ENCODE assay signal across 9 cellular contexts in genomic region chr1:209937996-209938959, GRCh38. TPM values are rescaled to one million over a fixed set of nuclear protein-coding genes. Genes with fewer than 3 reads are reported as not detected.
DNase-seq lines count a peak whose midpoint lies in the region; ATAC-seq and TF ChIP-seq lines count a peak whose summit lies in the region.
"Had no signal": no experiment of that assay in that cellular context is flagged by ENCODE, and none has a peak within 500 bp of the region (broad histone marks: within the 10 kb centered on the region; RNA-seq: fewer than 3 reads in every experiment).

SYT14 (plus strand) TSS chr1:209938217; CDS start chr1:209938265, 48 bp downstream.

- H3K27ac ChIP-seq in CD4-positive, alpha-beta memory T cell (ENCODE audit: low read depth, low read length), result no peak within 1 kb of the TSS
- H3K27ac ChIP-seq in PC-3 (ENCODE audit: low read length) (no peak within 1 kb of the TSS), ectodermal cell (ENCODE audit: insufficient read depth, low read depth, low read length, poor library complexity, severe bottlenecking) (peak within 1 kb of the TSS; percentile 13)
- H3K27ac ChIP-seq: heart left ventricle had no signal

- H3K9me2 ChIP-seq in PC-3 (replicated peaks; ENCODE audit: low read length), result no peaks in the 10 kb centered on the region

- H3K9ac ChIP-seq in PC-3 (ENCODE audit: low read length), result peak within 1 kb of the TSS; percentile 43

- peak within 1 kb of the TSS; percentile 60 for H2AFZ ChIP-seq in PC-3 (ENCODE audit: low read length)

- H4K20me1 ChIP-seq in PC-3 (ENCODE audit: low read length), result no peaks in the 10 kb centered on the region

- CTCF ChIA-PET in CD4-positive, alpha-beta memory T cell (lab: Charles Lee; ENCODE audit: partially characterized antibody), result no interaction called here
- CTCF ChIA-PET in PC-3 (lab: Charles Lee), result interaction anchor here (0.6 kb wide), 2 partner anchors 38 to 46 kb away, joined by 4 to 7 read pairs; no protein-coding TSS in a partner anchor

- peaks cover 43 to 50% of the 10 kb centered on the region in 2 donors for H3K27me3 Mint-ChIP-seq in CD4-positive, alpha-beta memory T cell
- no peaks in the 10 kb centered on the region; the same call in 1 of the 2 replicates for H3K27me3 Mint-ChIP-seq in HFFc6 (ENCODE audit: insufficient read depth)
- peaks cover 75% of the 10 kb centered on the region for H3K27me3 Mint-ChIP-seq in neural crest cell (ENCODE audit: low read depth)

- intact Hi-C loops in CD4-positive, alpha-beta memory T cell (cut with micrococcal nuclease), result no loop called here
- intact Hi-C loops in PC-3 (cut with micrococcal nuclease), result loop anchor here (2.0 to 5.0 kb wide), 3 partner anchors 49 to 195 kb away; no protein-coding TSS in a partner anchor

- H3K27me3 ChIP-seq in CD4-positive, alpha-beta memory T cell (ENCODE audit: insufficient read depth, low read length), result peaks cover 10% of the 10 kb centered on the region
- H3K27me3 ChIP-seq in PC-3 (ENCODE audit: low read length), result peaks cover 40% of the 10 kb centered on the region
- peaks cover 14% of the 10 kb centered on the region for H3K27me3 ChIP-seq in ectodermal cell (ENCODE audit: control insufficient read depth, insufficient read depth, low read length, poor library complexity, severe bottlenecking)

- H3K4me1 ChIP-seq in CD4-positive, alpha-beta memory T cell (ENCODE audit: insufficient read depth, low read length), result peaks cover 4% of the 10 kb centered on the region
- H3K4me1 ChIP-seq in PC-3 (ENCODE audit: insufficient read depth, low read length) (0 out of 2 replicates have a peak, but pooled peaks cover 9% of the 10 kb centered on the region), ectodermal cell (ENCODE audit: control insufficient read depth, insufficient read depth, low read length) (peaks cover 6% of the 10 kb centered on the region)

- no TSS peak for BruUV-seq in PC-3 (replicated peaks; lab: Mats Ljungman, UMichigan)

- peak; percentile 69 for TF ChIP-seq CTCF in HFFc6 (IDR thresholded peaks at IDR 0.05)
- TF ChIP-seq CTCF in PC-3 (conservative IDR thresholded peaks at IDR 0.05; ENCODE audit: low read depth, low read length), result peak; percentile 29; the same call in 1 of the 2 replicates
- TF ChIP-seq CTCF in neural crest cell (conservative IDR thresholded peaks at IDR 0.05), result peak; percentile 21
- no peak for TF ChIP-seq CTCF in GM10266 (IDR thresholded peaks at IDR 0.05; ENCODE audit: control insufficient read depth, insufficient read depth, low read depth, missing control alignments)

- no peaks in the 10 kb centered on the region for H3F3A ChIP-seq in PC-3 (ENCODE audit: low read length, unreplicated experiment)

- POLR2A ChIA-PET in CD4-positive, alpha-beta memory T cell (lab: Charles Lee; ENCODE audit: partially characterized antibody), result no interaction called here
- POLR2A ChIA-PET in PC-3 (lab: Charles Lee; ENCODE audit: unreplicated experiment), result interaction anchor here (0.7 kb wide), 1 partner anchor 69 kb away, joined by 8 read pairs; no protein-coding TSS in a partner anchor

- peaks cover 0 to 19% (median 11%) of the 10 kb centered on the region in 8 donors for H3K9me3 Mint-ChIP-seq in CD4-positive, alpha-beta memory T cell
- H3K9me3 Mint-ChIP-seq in HFFc6 (no peaks in the 10 kb centered on the region), neural crest cell (no peaks in the 10 kb centered on the region)

- peak within 1 kb of the TSS; percentile 62 to 84 (median 78) for H3K4me3 Mint-ChIP-seq in CD4-positive, alpha-beta memory T cell
- H3K4me3 Mint-ChIP-seq in HFFc6 (peak within 1 kb of the TSS; percentile 91), neural crest cell (peak within 1 kb of the TSS; percentile 91)

- no peaks in the 10 kb centered on the region for H3K79me2 ChIP-seq in PC-3 (ENCODE audit: low read length)

- peak; percentile 82 for ATAC-seq in PC-3
- no peak for ATAC-seq in GM18868 (IDR thresholded peaks at IDR 0.05; ENCODE audit: unreplicated experiment)
- no peak for ATAC-seq in GM19023 (IDR thresholded peaks at IDR 0.05; ENCODE audit: unreplicated experiment)

- no peak within 1 kb of the TSS for H3K4me3 ChIP-seq in CD4-positive, alpha-beta memory T cell (ENCODE audit: low read length in 2 of 2)
- H3K4me3 ChIP-seq in PC-3 (ENCODE audit: low read length) (peak within 1 kb of the TSS; percentile 65), ectodermal cell (ENCODE audit: insufficient read depth, low read depth, low read length) (peak within 1 kb of the TSS; percentile 72)

- no peaks in the 10 kb centered on the region for H3K9me3 ChIP-seq in CD4-positive, alpha-beta memory T cell (ENCODE audit: control insufficient read depth in 1 of 2, low read length in 2 of 2)
- H3K9me3 ChIP-seq in PC-3 (ENCODE audit: low read length) (no peaks in the 10 kb centered on the region), ectodermal cell (ENCODE audit: control insufficient read depth, low read length) (no peaks in the 10 kb centered on the region)
- H3K9me3 ChIP-seq: heart left ventricle had no signal

- WGBS in ectodermal cell, 2 experiments, result 1% methylated on average over 98 of the region's 98 CpGs

- H3K4me2 ChIP-seq in PC-3 (ENCODE audit: low read length), result peak within 1 kb of the TSS; percentile 80

- no peaks in the 10 kb centered on the region for H3K36me3 ChIP-seq in CD4-positive, alpha-beta memory T cell (ENCODE audit: insufficient read depth, low read length)
- H3K36me3 ChIP-seq in PC-3 (ENCODE audit: low read depth, low read length) (no peaks in the 10 kb centered on the region), ectodermal cell (ENCODE audit: control insufficient read depth, insufficient read depth, low read length) (no peaks in the 10 kb centered on the region)
- H3K36me3 ChIP-seq: heart left ventricle had no signal

- H3K27ac Mint-ChIP-seq in CD4-positive, alpha-beta memory T cell, result peak within 1 kb of the TSS in 1 of 7 donors; percentile 68
- H3K27ac Mint-ChIP-seq in HFFc6 (peak within 1 kb of the TSS; percentile 75), neural crest cell (ENCODE audit: unreplicated experiment) (no peak within 1 kb of the TSS)

- H3K36me3 Mint-ChIP-seq in CD4-positive, alpha-beta memory T cell, result peaks cover 0 to 3% of the 10 kb centered on the region in 2 donors
- no peaks in the 10 kb centered on the region for H3K36me3 Mint-ChIP-seq in HFFc6 (ENCODE audit: low read depth)
- no peaks in the 10 kb centered on the region for H3K36me3 Mint-ChIP-seq in neural crest cell (ENCODE audit: low read depth)

- peaks cover 9 to 22% (median 12%) of the 10 kb centered on the region in 4 donors for H3K4me1 Mint-ChIP-seq in CD4-positive, alpha-beta memory T cell
- peaks cover 32% of the 10 kb centered on the region for H3K4me1 Mint-ChIP-seq in HFFc6 (ENCODE audit: low read depth)
- peaks cover 14% of the 10 kb centered on the region for H3K4me1 Mint-ChIP-seq in neural crest cell

- DNase-seq in CD4-positive, alpha-beta memory T cell, result no peak
- DNase-seq in HFFc6 (peak; percentile 68), PC-3 (peak; percentile 63), neural crest cell (ENCODE audit: low read depth, low spot score) (peak; percentile 59), GM10266 (ENCODE audit: extremely low spot score) (no peak)

RNA-seq across cellular contexts. Expression of gene SYT14, which starts in this region (rescaled TPM):
- not detected for total RNA-seq in CD4-positive, alpha-beta memory T cell
- not detected for polyA plus RNA-seq in CD4-positive, alpha-beta memory T cell
- 10 to 100 TPM in 1 of 6 experiments, 1 to 10 TPM in 5; 7.6 to 10.6 (median 8.5) TPM for total RNA-seq in HFFc6 (2021; fragmentation: NEBNext Ultra II Directional; extraction: Animal tissue kit (Norgen Biotek cat#: 25700))
- total RNA-seq in PC-3 (2014; rRNA removed) (3.5 and 5.2 TPM in 2 replicates), neural crest cell (3.6 and 4.1 TPM in 2 replicates)
- 4.9 TPM for polyA plus RNA-seq in ectodermal cell (2013, experiment 1 of 4)
- 7.0 TPM for polyA plus RNA-seq in ectodermal cell (2013, experiment 2 of 4)
- 4.3 TPM for polyA plus RNA-seq in ectodermal cell (2013, experiment 3 of 4)
- 4.7 TPM for polyA plus RNA-seq in ectodermal cell (2013, experiment 4 of 4)
- total RNA-seq: heart left ventricle had no signal
- polyA plus RNA-seq: heart left ventricle had no signal

Comparison
In these comparisons a context has a peak if more than half of its experiments do, and no peak if none do; other contexts are left out.
1. DNase-seq: peak in HFFc6 (single experiment), PC-3 (single experiment) and neural crest cell (single experiment); none in CD4-positive, alpha-beta memory T cell (0 of 5) and GM10266 (single experiment).
2. H3K4me3 ChIP-seq: peak in PC-3 (single experiment) and ectodermal cell (single experiment); none in CD4-positive, alpha-beta memory T cell (0 of 2).
3. Peak in every context shown above with its lines, with median percentiles within 50 percentile points of each other: H3K4me3 Mint-ChIP-seq.